Comparison of ENCODE assay signal across 8 cellular contexts in genomic region chr11:12800032-12800671, GRCh38.
DNase-seq lines count a peak whose midpoint lies in the region; ATAC-seq and TF ChIP-seq lines count a peak whose summit lies in the region.

No MANE protein-coding gene starts in this region.

- H3K79me2 ChIP-seq in HCT116 (ENCODE audit: insufficient read depth, low read length), result peaks cover 77% of the 10 kb centered on the region

- POLR2A ChIA-PET in HCT116 (lab: Charles Lee), result interaction anchor here (1.5 to 1.6 kb wide), 2 partner anchors 10 to 54 kb away, joined by 4 to 5 read pairs; no protein-coding TSS in a partner anchor

- H3K36me3 ChIP-seq in HCT116 (ENCODE audit: control insufficient read depth in 1 of 2, insufficient read depth in 2 of 2, low read length in 2 of 2), result no peaks in the 10 kb centered on the region
- peaks cover 3% of the 10 kb centered on the region for H3K36me3 ChIP-seq in NT2/D1 (ENCODE audit: insufficient read depth, insufficient read length, low read length)

- CTCF ChIA-PET in HCT116 (lab: Charles Lee), result interaction anchor here (0.7 to 1.5 kb wide), 6 partner anchors 10 to 753 kb away, joined by 3 to 5 read pairs (median 3); no protein-coding TSS in a partner anchor

- no peaks in the 10 kb centered on the region for H3K9me2 ChIP-seq in HCT116 (ENCODE audit: insufficient read depth)

- no TSS peak for BruUV-seq in HCT116 (replicated peaks; lab: Mats Ljungman, UMichigan)

- H3K4me2 ChIP-seq in HCT116 (ENCODE audit: low read length), result peak overlapping the region; percentile 86

- H3K9me3 ChIP-seq in HCT116 (ENCODE audit: control insufficient read depth in 1 of 2, insufficient read depth in 1 of 2, low read depth in 1 of 2, low read length in 2 of 2), result no peaks in the 10 kb centered on the region
- no peaks in the 10 kb centered on the region for H3K9me3 ChIP-seq in NT2/D1 (ENCODE audit: insufficient read depth, low read length)

- peak; percentile 74 for DNase-seq in HCT116 (ENCODE audit: low read depth, low spot score)
- no peak for DNase-seq in NT2/D1 (ENCODE audit: low read depth, low spot score)
- peak; percentile 63 for DNase-seq in glomerular visceral epithelial cell (ENCODE audit: extremely low spot score)
- DNase-seq in sciatic nerve (ENCODE audit: low spot score), result no peak
- DNase-seq in DMS114 treated with DMSO at 0.1 percent for 48 hours (lab: John Stamatoyannopoulos, UW; ENCODE audit: unreplicated experiment), result no peak
- DNase-seq in superior temporal gyrus (ENCODE audit: extremely low spot score), result no peak
- no peak for DNase-seq in stimulated activated CD4-positive, alpha-beta T cell treated with anti-CD3 and anti-CD28 coated beads, Interleukin-4, amount 100 ng/mL, for 1 hour

- no peaks in the 10 kb centered on the region for H3K27me3 ChIP-seq in HCT116 (ENCODE audit: insufficient read depth, low read length)
- H3K27me3 ChIP-seq in NT2/D1 (ENCODE audit: insufficient read depth, insufficient read length), result no peaks in the 10 kb centered on the region

- intact Hi-C loops in HCT116 (cut with micrococcal nuclease) (loop anchor here (5.0 kb wide), 3 partner anchors 78 to 123 kb away; no protein-coding TSS in a partner anchor), sciatic nerve (cut with DNase I) (no loop called here)

- no peak for TF ChIP-seq POLR2A in HCT116 (IDR thresholded peaks at IDR 0.05; ENCODE audit: borderline replicate concordance, extremely low read depth, insufficient read depth, insufficient read length)

- no peaks in the 10 kb centered on the region for H4K20me1 ChIP-seq in HCT116 (ENCODE audit: insufficient read depth)

- peak; percentile 32 for TF ChIP-seq RAD21 in HCT116 (IDR thresholded peaks at IDR 0.05; ENCODE audit: low read depth)

- no peak overlapping the region for H2AFZ ChIP-seq in HCT116 (ENCODE audit: low read depth, low read length, poor library complexity, severe bottlenecking)

- peak overlapping the region; percentile 64 for H3K9ac ChIP-seq in HCT116 (ENCODE audit: low read length)
- peak overlapping the region; percentile 14 for H3K9ac ChIP-seq in NT2/D1 (ENCODE audit: insufficient read length, low read depth)

- ATAC-seq in HCT116 (peak; percentile 69), sciatic nerve (peak; percentile 19), GM18861 (IDR thresholded peaks at IDR 0.05; ENCODE audit: unreplicated experiment) (no peak)

- H3K4me1 ChIP-seq in HCT116 (ENCODE audit: control insufficient read depth in 1 of 2, insufficient read depth in 2 of 2, low read length in 2 of 2), result peaks cover 74 to 79% of the 10 kb centered on the region in 2 experiments
- H3K4me1 ChIP-seq in NT2/D1 (ENCODE audit: insufficient read depth, insufficient read length), result peaks cover 7% of the 10 kb centered on the region

- H3K27ac ChIP-seq in HCT116 (ENCODE audit: low read depth, low read length), result peak overlapping the region; percentile 88

- H3K4me3 ChIP-seq in HCT116 (replicated peaks in 1 of 2; ENCODE audit: low read depth in 1 of 2, low read length in 2 of 2), result peak overlapping the region; percentile 15 to 52
- no peak overlapping the region for H3K4me3 ChIP-seq in NT2/D1 (ENCODE audit: insufficient read length, low read depth)

- RAD21 ChIA-PET in HCT116 (lab: Charles Lee; ENCODE audit: low non-redundant PET in 1 of 2, low total read pairs in 2 of 2, uncharacterized antibody in 2 of 2, unreplicated experiment in 2 of 2), result interaction anchor here in 1 of 2 experiments (0.6 to 1.1 kb wide), 3 partner anchors 12 to 136 kb away, joined by 3 to 4 read pairs (median 3); no protein-coding TSS in a partner anchor

- no peak for TF ChIP-seq CTCF in HCT116 (IDR thresholded peaks at IDR 0.05 in 2 of 3, conservative IDR thresholded peaks at IDR 0.05 in 1 of 3; ENCODE audit: borderline replicate concordance in 1 of 3, insufficient read depth in 1 of 3, low read depth in 2 of 3, low read length in 2 of 3)

TF ChIP-seq in HCT116, 20 proteins besides CTCF, POLR2A, EP300 and RAD21:
- TF ChIP-seq ATF3 (IDR thresholded peaks at IDR 0.05) (no peak), EZH2phosphoT487 (IDR thresholded peaks at IDR 0.05; ENCODE audit: borderline replicate concordance) (no peak), EGR1 (IDR thresholded peaks at IDR 0.05; ENCODE audit: low read depth) (no peak), REST (IDR thresholded peaks at IDR 0.05; ENCODE audit: low read depth) (no peak), JUND (IDR thresholded peaks at IDR 0.05) (peak; percentile 80), SIN3A (IDR thresholded peaks at IDR 0.05; ENCODE audit: low read depth) (peak; percentile 64; the same call in 1 of the 2 replicates), EZH2 (IDR thresholded peaks at IDR 0.05) (no peak), FOSL1 (IDR thresholded peaks at IDR 0.05; ENCODE audit: low read depth) (peak; percentile 76), ELF1 (IDR thresholded peaks at IDR 0.05; ENCODE audit: borderline replicate concordance, low read depth) (no peak), SRF (IDR thresholded peaks at IDR 0.05; ENCODE audit: low read depth) (no peak), CBX3 (IDR thresholded peaks at IDR 0.05; ENCODE audit: low read depth) (no peak; the same call in none of the 2 replicates), POLR2AphosphoS5 (IDR thresholded peaks at IDR 0.05; ENCODE audit: low read depth, low read length) (0 out of 2 replicates have a peak, but pooled peaks have one; percentile 31), CEBPB (IDR thresholded peaks at IDR 0.05; ENCODE audit: low read depth) (peak; percentile 59), TCF7L2 (IDR thresholded peaks at IDR 0.05; ENCODE audit: borderline replicate concordance, extremely low read depth, insufficient read depth, insufficient read length) (peak; percentile 76), ZFX (IDR thresholded peaks at IDR 0.05) (no peak), SP1 (IDR thresholded peaks at IDR 0.05; ENCODE audit: low read depth) (peak; percentile 77), MAX (IDR thresholded peaks at IDR 0.05) (peak; percentile 43; the same call in 1 of the 2 replicates), ZNF274 (IDR thresholded peaks at IDR 0.05; ENCODE audit: low read depth, low read length) (no peak)
- TF ChIP-seq, protein P1, sequence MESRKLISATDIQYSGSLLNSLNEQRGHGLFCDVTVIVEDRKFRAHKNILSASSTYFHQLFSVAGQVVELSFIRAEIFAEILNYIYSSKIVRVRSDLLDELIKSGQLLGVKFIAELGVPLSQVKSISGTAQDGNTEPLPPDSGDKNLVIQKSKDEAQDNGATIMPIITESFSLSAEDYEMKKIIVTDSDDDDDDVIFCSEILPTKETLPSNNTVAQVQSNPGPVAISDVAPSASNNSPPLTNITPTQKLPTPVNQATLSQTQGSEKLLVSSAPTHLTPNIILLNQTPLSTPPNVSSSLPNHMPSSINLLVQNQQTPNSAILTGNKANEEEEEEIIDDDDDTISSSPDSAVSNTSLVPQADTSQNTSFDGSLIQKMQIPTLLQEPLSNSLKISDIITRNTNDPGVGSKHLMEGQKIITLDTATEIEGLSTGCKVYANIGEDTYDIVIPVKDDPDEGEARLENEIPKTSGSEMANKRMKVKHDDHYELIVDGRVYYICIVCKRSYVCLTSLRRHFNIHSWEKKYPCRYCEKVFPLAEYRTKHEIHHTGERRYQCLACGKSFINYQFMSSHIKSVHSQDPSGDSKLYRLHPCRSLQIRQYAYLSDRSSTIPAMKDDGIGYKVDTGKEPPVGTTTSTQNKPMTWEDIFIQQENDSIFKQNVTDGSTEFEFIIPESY (IDR thresholded peaks at IDR 0.05; ENCODE audit: extremely low read depth, insufficient replicate concordance, low read length), result no peak

Comparison
In these comparisons a context has a peak if more than half of its experiments do, and no peak if none do; other contexts are left out.
1. DNase-seq: peak in HCT116 (single experiment) and glomerular visceral epithelial cell (single experiment); none in NT2/D1 (single experiment), sciatic nerve (single experiment), DMS114 treated with DMSO at 0.1 percent for 48 hours (single experiment), superior temporal gyrus (single experiment) and stimulated activated CD4-positive, alpha-beta T cell treated with anti-CD3 and anti-CD28 coated beads, Interleukin-4, amount 100 ng/mL, for 1 hour (single experiment).